Comparison of ENCODE assay signal across 8 cellular contexts in genomic region chr6:134035823-134036296, GRCh38. TPM values are rescaled to one million over a fixed set of nuclear protein-coding genes. Genes with fewer than 3 reads are reported as not detected.
A peak's percentile ranks its signal among the peaks of the same experiment; 100 is the strongest.
DNase-seq lines count a peak whose midpoint lies in the region; ATAC-seq, FAIRE-seq and TF ChIP-seq lines count a peak whose summit lies in the region.

No MANE protein-coding gene starts in this region.

- H3K4me2 ChIP-seq in endothelial cell of umbilical vein (ENCODE audit: insufficient read depth, low read length) = no peak overlapping the region

- no TSS peak for BruUV-seq in endothelial cell of umbilical vein (replicated peaks; lab: Mats Ljungman, UMichigan)

- no peak for TF ChIP-seq POLR2A in endothelial cell of umbilical vein (IDR thresholded peaks at IDR 0.05; ENCODE audit: low read depth, low read length)

- no peaks in the 10 kb centered on the region for H3K36me3 Mint-ChIP-seq in naive thymus-derived CD8-positive, alpha-beta T cell
- H3K36me3 Mint-ChIP-seq in activated T-cell treated with anti-CD3 and anti-CD28 coated beads, Interleukin-2, amount 50 U/mL, for 24 hours (ENCODE audit: low read depth) = no peaks in the 10 kb centered on the region

- no peaks in the 10 kb centered on the region for H3K79me2 ChIP-seq in endothelial cell of umbilical vein (ENCODE audit: control insufficient read depth, insufficient read depth, low read length)

- H3K9me3 ChIP-seq in endothelial cell of umbilical vein (replicated peaks; ENCODE audit: control insufficient read depth, insufficient read depth, low read length) = no peaks in the 10 kb centered on the region

- H3K9ac ChIP-seq in endothelial cell of umbilical vein (replicated peaks; ENCODE audit: extremely low read depth, insufficient read depth, low read length) = no peak overlapping the region

- H3K27me3 Mint-ChIP-seq in stimulated activated naive CD8-positive, alpha-beta T cell treated with anti-CD3 and anti-CD28 coated beads, Interleukin-15, amount 100 ng/mL, for 72 hours = peaks cover under 1% of the 10 kb centered on the region
- no peaks in the 10 kb centered on the region for H3K27me3 Mint-ChIP-seq in naive thymus-derived CD8-positive, alpha-beta T cell
- no peaks in the 10 kb centered on the region for H3K27me3 Mint-ChIP-seq in activated T-cell treated with anti-CD3 and anti-CD28 coated beads, Interleukin-2, amount 50 U/mL, for 24 hours

- no peak overlapping the region for H3K4me3 Mint-ChIP-seq in stimulated activated naive CD8-positive, alpha-beta T cell treated with anti-CD3 and anti-CD28 coated beads, Interleukin-15, amount 100 ng/mL, for 72 hours
- no peak overlapping the region for H3K4me3 Mint-ChIP-seq in naive thymus-derived CD8-positive, alpha-beta T cell
- no peak overlapping the region for H3K4me3 Mint-ChIP-seq in activated T-cell treated with anti-CD3 and anti-CD28 coated beads, Interleukin-2, amount 50 U/mL, for 24 hours

- no peaks in the 10 kb centered on the region for H3K36me3 ChIP-seq in endothelial cell of umbilical vein (ENCODE audit: control insufficient read depth in 2 of 2, extremely low read depth in 1 of 2, insufficient read depth in 2 of 2, low read length in 2 of 2)

- DNase-seq in DMS153 (lab: John Stamatoyannopoulos, UW) (peak; percentile 95), NCI-H748 (lab: John Stamatoyannopoulos, UW; ENCODE audit: unreplicated experiment) (peak; percentile 99), endothelial cell of umbilical vein (ENCODE audit: low read depth, low spot score) (peak; percentile 19)
- DNase-seq in stimulated activated naive CD8-positive, alpha-beta T cell treated with anti-CD3 and anti-CD28 coated beads, Interleukin-15, amount 100 ng/mL, for 72 hours = no peak
- no peak for DNase-seq in naive thymus-derived CD8-positive, alpha-beta T cell
- no peak for DNase-seq in activated T-cell treated with anti-CD3 and anti-CD28 coated beads, Interleukin-2, amount 50 U/mL, for 24 hours

- H3K4me1 ChIP-seq in endothelial cell of umbilical vein (ENCODE audit: control insufficient read depth, extremely low read depth, insufficient read depth, low read length) = no peaks in the 10 kb centered on the region

- intact Hi-C loops in endothelial cell of umbilical vein (cut with micrococcal nuclease) = no loop called here

- POLR2A ChIA-PET in endothelial cell of umbilical vein (lab: Charles Lee) = no interaction called here
- POLR2A ChIA-PET in naive thymus-derived CD8-positive, alpha-beta T cell (lab: Charles Lee) = no interaction called here

- H4K20me1 ChIP-seq in endothelial cell of umbilical vein (replicated peaks; ENCODE audit: control insufficient read depth, extremely low read depth, insufficient read depth, low read length) = no peaks in the 10 kb centered on the region

- dilution Hi-C loops in endothelial cell of umbilical vein (cut with MboI; ENCODE audit: extremely low pct_ligation_motif_present, low sequenced_read_pairs) = no loop called here

- H3K27me3 ChIP-seq in endothelial cell of umbilical vein (ENCODE audit: control insufficient read depth in 2 of 2, insufficient read depth in 2 of 2, low read length in 2 of 2) = peaks cover 0 to 3% of the 10 kb centered on the region in 2 experiments

- H3K9me1 ChIP-seq in endothelial cell of umbilical vein (replicated peaks; ENCODE audit: control insufficient read depth, extremely low read depth, insufficient read depth, low read length) = no peaks in the 10 kb centered on the region

- H3K9me3 Mint-ChIP-seq in stimulated activated naive CD8-positive, alpha-beta T cell treated with anti-CD3 and anti-CD28 coated beads, Interleukin-15, amount 100 ng/mL, for 72 hours = no peaks in the 10 kb centered on the region
- no peaks in the 10 kb centered on the region for H3K9me3 Mint-ChIP-seq in naive thymus-derived CD8-positive, alpha-beta T cell
- no peaks in the 10 kb centered on the region for H3K9me3 Mint-ChIP-seq in activated T-cell treated with anti-CD3 and anti-CD28 coated beads, Interleukin-2, amount 50 U/mL, for 24 hours

- H2AFZ ChIP-seq in endothelial cell of umbilical vein (ENCODE audit: low read depth, low read length) = no peak overlapping the region

- H3K27ac Mint-ChIP-seq in stimulated activated naive CD8-positive, alpha-beta T cell treated with anti-CD3 and anti-CD28 coated beads, Interleukin-15, amount 100 ng/mL, for 72 hours = no peak overlapping the region
- no peak overlapping the region for H3K27ac Mint-ChIP-seq in naive thymus-derived CD8-positive, alpha-beta T cell
- no peak overlapping the region for H3K27ac Mint-ChIP-seq in activated T-cell treated with anti-CD3 and anti-CD28 coated beads, Interleukin-2, amount 50 U/mL, for 24 hours

- ATAC-seq in HG03060 (IDR thresholded peaks at IDR 0.05; ENCODE audit: low read depth, unreplicated experiment) (peak; percentile 69), HG02884 (IDR thresholded peaks at IDR 0.05; ENCODE audit: unreplicated experiment) (no peak)
- ATAC-seq in stimulated activated naive CD8-positive, alpha-beta T cell treated with anti-CD3 and anti-CD28 coated beads, Interleukin-15, amount 100 ng/mL, for 72 hours = peak; percentile 64
- no peak for ATAC-seq in naive thymus-derived CD8-positive, alpha-beta T cell

- peak; percentile 35 for FAIRE-seq in endothelial cell of umbilical vein (lab: Jason Lieb, UNC)

- CTCF ChIA-PET in endothelial cell of umbilical vein (lab: Charles Lee) = interaction anchor here (1.1 kb wide), 1 partner anchor 10 kb away, joined by 3 read pairs; no protein-coding TSS in a partner anchor

- no peak for TF ChIP-seq CTCF in endothelial cell of umbilical vein (IDR thresholded peaks at IDR 0.05; ENCODE audit: extremely low read depth in 1 of 2, insufficient read depth in 1 of 2, low read depth in 1 of 2, low read length in 2 of 2)

- peaks cover 11% of the 10 kb centered on the region for H3K4me1 Mint-ChIP-seq in stimulated activated naive CD8-positive, alpha-beta T cell treated with anti-CD3 and anti-CD28 coated beads, Interleukin-15, amount 100 ng/mL, for 72 hours
- H3K4me1 Mint-ChIP-seq in naive thymus-derived CD8-positive, alpha-beta T cell = peaks cover 5 to 7% (median 6%) of the 10 kb centered on the region in 4 donors
- peaks cover 11% of the 10 kb centered on the region for H3K4me1 Mint-ChIP-seq in activated T-cell treated with anti-CD3 and anti-CD28 coated beads, Interleukin-2, amount 50 U/mL, for 24 hours (ENCODE audit: low read depth)

- no peak overlapping the region for H3K27ac ChIP-seq in endothelial cell of umbilical vein (ENCODE audit: insufficient read depth, low read depth, low read length)

- no peak overlapping the region for H3K4me3 ChIP-seq in endothelial cell of umbilical vein (replicated peaks in 1 of 3; ENCODE audit: insufficient read depth in 1 of 3, low read depth in 1 of 3, low read length in 3 of 3)

TF ChIP-seq in endothelial cell of umbilical vein, 7 proteins besides CTCF, POLR2A, EP300 and RAD21:
- TF ChIP-seq FOS (IDR thresholded peaks at IDR 0.05; ENCODE audit: borderline replicate concordance, insufficient read depth, low read length) (no peak), JUN (IDR thresholded peaks at IDR 0.05; ENCODE audit: borderline replicate concordance, insufficient read depth, insufficient read length, low read depth) (no peak), EZH2 (IDR thresholded peaks at IDR 0.05; ENCODE audit: borderline replicate concordance, low read depth, low read length, severe bottlenecking) (no peak), MYC (IDR thresholded peaks at IDR 0.05; ENCODE audit: low read depth, low read length) (no peak), POLR2AphosphoS5 (IDR thresholded peaks at IDR 0.05; ENCODE audit: insufficient read depth, low read depth, low read length) (no peak), GATA2 (IDR thresholded peaks at IDR 0.05; ENCODE audit: insufficient read depth, insufficient read length, low read depth, low read length) (no peak)
- TF ChIP-seq, protein P1, sequence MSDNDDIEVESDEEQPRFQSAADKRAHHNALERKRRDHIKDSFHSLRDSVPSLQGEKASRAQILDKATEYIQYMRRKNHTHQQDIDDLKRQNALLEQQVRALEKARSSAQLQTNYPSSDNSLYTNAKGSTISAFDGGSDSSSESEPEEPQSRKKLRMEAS (IDR thresholded peaks at IDR 0.05; ENCODE audit: insufficient read depth, insufficient read length) = no peak
TF ChIP-seq in endothelial cell of umbilical vein: peak in this region for 0.

RNA-seq across cellular contexts. Expression of gene SLC2A12, which starts 16.6 kb away (rescaled TPM):
- total RNA-seq in endothelial cell of umbilical vein = 0.39 and 0.93 TPM in 2 replicates
- polyA plus RNA-seq in endothelial cell of umbilical vein = 1.4 and 1.6 TPM in 2 replicates
- polyA plus RNA-seq in endothelial cell of umbilical vein (2011; cell fraction: cytosol; rRNA removed) = 0.84 and 1.1 TPM in 2 replicates
- 0.84 and 0.90 TPM in 2 replicates for polyA plus RNA-seq in endothelial cell of umbilical vein (2011; cell fraction: nucleus; rRNA removed)
- polyA plus RNA-seq in endothelial cell of umbilical vein (2012) = 3.4 and 3.6 TPM in 2 replicates
- 6.6 and 6.7 TPM in 2 replicates for polyA minus RNA-seq in endothelial cell of umbilical vein
- polyA minus RNA-seq in endothelial cell of umbilical vein (2011; cell fraction: cytosol; rRNA and poly(A)+ RNA removed) = not detected
- polyA minus RNA-seq in endothelial cell of umbilical vein (2011; cell fraction: nucleus; rRNA and poly(A)+ RNA removed) = 2.0 and 2.2 TPM in 2 replicates
- not detected for total RNA-seq in naive thymus-derived CD8-positive, alpha-beta T cell
- not detected for polyA plus RNA-seq in naive thymus-derived CD8-positive, alpha-beta T cell

Comparison
In these comparisons a context has a peak if more than half of its experiments do, and no peak if none do; other contexts are left out.
1. DNase-seq: peak in DMS153 (single experiment), NCI-H748 (single experiment) and endothelial cell of umbilical vein (single experiment); none in stimulated activated naive CD8-positive, alpha-beta T cell treated with anti-CD3 and anti-CD28 coated beads, Interleukin-15, amount 100 ng/mL, for 72 hours (0 of 2), naive thymus-derived CD8-positive, alpha-beta T cell (0 of 10) and activated T-cell treated with anti-CD3 and anti-CD28 coated beads, Interleukin-2, amount 50 U/mL, for 24 hours (single experiment).
2. ATAC-seq: peak in HG03060 (single experiment) and stimulated activated naive CD8-positive, alpha-beta T cell treated with anti-CD3 and anti-CD28 coated beads, Interleukin-15, amount 100 ng/mL, for 72 hours (single experiment); none in HG02884 (single experiment) and naive thymus-derived CD8-positive, alpha-beta T cell (0 of 2).